Comparison of ENCODE assay signal across 11 cellular contexts in the genomic region with DNA sequence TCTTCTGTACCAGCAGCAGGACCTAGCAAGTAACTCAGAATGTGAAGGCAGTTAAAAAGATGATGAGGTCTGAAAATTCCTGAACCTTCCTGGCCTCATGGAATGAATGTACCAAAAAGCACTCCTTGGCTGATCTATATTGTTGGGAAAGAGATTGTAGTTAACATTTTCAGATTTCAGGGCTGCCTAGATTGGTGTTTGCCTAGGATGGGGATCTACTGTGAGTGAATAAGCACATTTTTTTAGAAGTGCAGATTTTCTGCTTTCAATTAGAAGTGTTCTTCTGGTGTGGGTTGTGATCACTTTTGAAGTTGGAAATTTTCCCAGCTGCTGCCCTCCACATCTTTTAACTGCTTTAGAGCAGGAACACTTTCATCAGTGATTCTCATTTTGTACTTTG. TPM values are rescaled to one million over a fixed set of nuclear protein-coding genes. Genes with fewer than 3 reads are reported as not detected.
DNase-seq lines count a peak whose midpoint lies in the region; ATAC-seq and TF ChIP-seq lines count a peak whose summit lies in the region.
"Had no signal": no experiment of that assay in that cellular context is flagged by ENCODE, and none has a peak within 500 bp of the region (broad histone marks: within the 10 kb centered on the region; RNA-seq: fewer than 3 reads in every experiment).

No MANE protein-coding gene starts in this region.

- H3K9ac ChIP-seq in SU-DHL-6 (ENCODE audit: low read length): no peak overlapping the region
- H3K9ac ChIP-seq in subcutaneous abdominal adipose tissue (ENCODE audit: low read length in 5 of 5): peak overlapping the region in 2 of 5 donors; percentile 17 to 24

- H3K9me3 Mint-ChIP-seq in activated CD8-positive, alpha-beta T cell treated with anti-CD3 and anti-CD28 coated beads for 36 hours: no peaks in the 10 kb centered on the region
- H3K9me3 Mint-ChIP-seq in activated CD8-positive, alpha-beta T cell treated with anti-CD3 and anti-CD28 coated beads, Interleukin-2, amount 10 ng/mL, durations not matched to agents 7 days and 5 days (ENCODE audit: insufficient read depth): no peaks in the 10 kb centered on the region

- H3K4me3 Mint-ChIP-seq in activated CD8-positive, alpha-beta T cell treated with anti-CD3 and anti-CD28 coated beads for 36 hours: no peak overlapping the region
- H3K4me3 Mint-ChIP-seq in activated CD8-positive, alpha-beta T cell treated with anti-CD3 and anti-CD28 coated beads, Interleukin-2, amount 10 ng/mL, durations not matched to agents 7 days and 5 days: no peak overlapping the region

- no peaks in the 10 kb centered on the region for H3K9me2 ChIP-seq in SU-DHL-6 (replicated peaks; ENCODE audit: insufficient read depth, low read length)

- peaks cover 75% of the 10 kb centered on the region for H3K4me1 Mint-ChIP-seq in activated CD8-positive, alpha-beta T cell treated with anti-CD3 and anti-CD28 coated beads for 36 hours (ENCODE audit: low read depth)
- H3K4me1 Mint-ChIP-seq in activated CD8-positive, alpha-beta T cell treated with anti-CD3 and anti-CD28 coated beads, Interleukin-2, amount 10 ng/mL, durations not matched to agents 7 days and 5 days (ENCODE audit: low read depth): peaks cover 78% of the 10 kb centered on the region

- peaks cover 18% of the 10 kb centered on the region for H3F3A ChIP-seq in SU-DHL-6 (ENCODE audit: insufficient read depth)

- peaks cover 20 to 97% (median 91%) of the 10 kb centered on the region in 5 donors for H3K4me1 ChIP-seq in subcutaneous abdominal adipose tissue (ENCODE audit: control insufficient read depth in 5 of 5, insufficient read depth in 5 of 5, low read length in 5 of 5)

- CTCF ChIA-PET in activated CD8-positive, alpha-beta T cell treated with anti-CD3 and anti-CD28 coated beads for 36 hours (lab: Charles Lee): interaction anchor here (1.5 kb wide), 1 partner anchor 48 kb away, joined by 8 read pairs; no protein-coding TSS in a partner anchor
- CTCF ChIA-PET in activated CD8-positive, alpha-beta T cell treated with anti-CD3 and anti-CD28 coated beads, Interleukin-2, amount 10 ng/mL, durations not matched to agents 7 days and 5 days (lab: Charles Lee): interaction anchor here (2.2 kb wide), 1 partner anchor 69 kb away, joined by 7 read pairs; no protein-coding TSS in a partner anchor

- POLR2A ChIA-PET in activated CD8-positive, alpha-beta T cell treated with anti-CD3 and anti-CD28 coated beads for 36 hours (lab: Charles Lee): interaction anchor here (1.3 kb wide), 1 partner anchor 45 kb away, joined by 3 read pairs; no protein-coding TSS in a partner anchor
- POLR2A ChIA-PET in activated CD8-positive, alpha-beta T cell treated with anti-CD3 and anti-CD28 coated beads, Interleukin-2, amount 10 ng/mL, durations not matched to agents 7 days and 5 days (lab: Charles Lee): no interaction called here

- H3K27ac Mint-ChIP-seq in activated CD8-positive, alpha-beta T cell treated with anti-CD3 and anti-CD28 coated beads for 36 hours: peak overlapping the region; percentile 14
- no peak overlapping the region for H3K27ac Mint-ChIP-seq in activated CD8-positive, alpha-beta T cell treated with anti-CD3 and anti-CD28 coated beads, Interleukin-2, amount 10 ng/mL, durations not matched to agents 7 days and 5 days

- H3K27me3 ChIP-seq in SU-DHL-6 (ENCODE audit: low read length): no peaks in the 10 kb centered on the region
- no peaks in the 10 kb centered on the region for H3K27me3 ChIP-seq in subcutaneous abdominal adipose tissue (ENCODE audit: control insufficient read depth in 5 of 5, insufficient read depth in 4 of 5, low read length in 5 of 5)

- H3K36me3 ChIP-seq in SU-DHL-6 (ENCODE audit: low read length): peaks cover 71% of the 10 kb centered on the region
- H3K36me3 ChIP-seq in subcutaneous abdominal adipose tissue (ENCODE audit: control insufficient read depth in 5 of 5, insufficient read depth in 5 of 5, low read length in 5 of 5): peaks cover 0 to 9% (median 4%) of the 10 kb centered on the region in 5 donors

- H3K36me3 Mint-ChIP-seq in activated CD8-positive, alpha-beta T cell treated with anti-CD3 and anti-CD28 coated beads for 36 hours (ENCODE audit: low read depth): peaks cover 21% of the 10 kb centered on the region
- peaks cover 50% of the 10 kb centered on the region for H3K36me3 Mint-ChIP-seq in activated CD8-positive, alpha-beta T cell treated with anti-CD3 and anti-CD28 coated beads, Interleukin-2, amount 10 ng/mL, durations not matched to agents 7 days and 5 days (ENCODE audit: low read depth)

- peaks cover 89% of the 10 kb centered on the region for H4K20me1 ChIP-seq in SU-DHL-6 (ENCODE audit: low read depth, low read length)

- H3K79me2 ChIP-seq in SU-DHL-6 (ENCODE audit: insufficient read depth, low read length): peaks cover 98% of the 10 kb centered on the region

- intact Hi-C loops in activated CD8-positive, alpha-beta T cell treated with anti-CD3 and anti-CD28 coated beads for 36 hours (cut with micrococcal nuclease): no loop called here

- no peak for TF ChIP-seq CTCF in activated CD8-positive, alpha-beta T cell treated with anti-CD3 and anti-CD28 coated beads for 36 hours (IDR thresholded peaks at IDR 0.05)
- TF ChIP-seq CTCF in SU-DHL-6 (IDR thresholded peaks at IDR 0.05; ENCODE audit: insufficient read depth, low read length, poor library complexity, severe bottlenecking): no peak
- no peak for TF ChIP-seq CTCF in fibroblast of mammary gland (conservative IDR thresholded peaks at IDR 0.05; ENCODE audit: control insufficient read depth, insufficient read depth, low read depth, low read length)

- H3K4me3 ChIP-seq in SU-DHL-6 (ENCODE audit: insufficient read depth, low read length, poor library complexity, severe bottlenecking) (no peak overlapping the region), fibroblast of mammary gland (ENCODE audit: control insufficient read depth, low read depth, low read length) (no peak overlapping the region), subcutaneous abdominal adipose tissue (ENCODE audit: low read depth in 1 of 5, low read length in 5 of 5) (peak overlapping the region in 1 of 5 donors; percentile 9)

- no peaks in the 10 kb centered on the region for H3K27me3 Mint-ChIP-seq in activated CD8-positive, alpha-beta T cell treated with anti-CD3 and anti-CD28 coated beads for 36 hours
- no peaks in the 10 kb centered on the region for H3K27me3 Mint-ChIP-seq in activated CD8-positive, alpha-beta T cell treated with anti-CD3 and anti-CD28 coated beads, Interleukin-2, amount 10 ng/mL, durations not matched to agents 7 days and 5 days (ENCODE audit: low read depth)

- no peak for ATAC-seq in activated CD8-positive, alpha-beta T cell treated with anti-CD3 and anti-CD28 coated beads for 36 hours
- no peak for ATAC-seq in activated CD8-positive, alpha-beta T cell treated with anti-CD3 and anti-CD28 coated beads, Interleukin-2, amount 10 ng/mL, durations not matched to agents 7 days and 5 days
- ATAC-seq in HG02981 (IDR thresholded peaks at IDR 0.05; ENCODE audit: unreplicated experiment): no peak

- no peaks in the 10 kb centered on the region for H3K9me3 ChIP-seq in SU-DHL-6 (ENCODE audit: insufficient read depth, low read length)
- no peaks in the 10 kb centered on the region for H3K9me3 ChIP-seq in subcutaneous abdominal adipose tissue (ENCODE audit: control insufficient read depth in 5 of 5, low read length in 5 of 5)

- no peak overlapping the region for H2AFZ ChIP-seq in SU-DHL-6 (ENCODE audit: low read depth, low read length, severe bottlenecking)

- DNase-seq in activated CD8-positive, alpha-beta T cell treated with anti-CD3 and anti-CD28 coated beads for 36 hours: no peak
- DNase-seq in activated CD8-positive, alpha-beta T cell treated with anti-CD3 and anti-CD28 coated beads, Interleukin-2, amount 10 ng/mL, durations not matched to agents 7 days and 5 days: no peak
- DNase-seq in fibroblast of mammary gland (ENCODE audit: low read depth) (peak; percentile 42), cerebellum (ENCODE audit: low spot score) (no peak), middle frontal gyrus (ENCODE audit: extremely low spot score, low spot score) (no peak)
- DNase-seq: NCI-H1092, NCI-H774, T-helper 9 cell had no signal

- no peak overlapping the region for H3K27ac ChIP-seq in SU-DHL-6 (ENCODE audit: low read depth, low read length)
- peak overlapping the region; percentile 64 for H3K27ac ChIP-seq in subcutaneous abdominal adipose tissue (ENCODE audit: low read depth, low read length)

- peak overlapping the region; percentile 66 for H3K4me2 ChIP-seq in SU-DHL-6 (ENCODE audit: low read depth, low read length, poor library complexity, severe bottlenecking)

RNA-seq across cellular contexts. Expression of a gene that starts 6.2 kb away (rescaled TPM):
- total RNA-seq in activated CD8-positive, alpha-beta T cell treated with anti-CD3 and anti-CD28 coated beads for 36 hours: 1 to 10 TPM; 7.7 to 8.1 TPM
- total RNA-seq in activated CD8-positive, alpha-beta T cell treated with anti-CD3 and anti-CD28 coated beads, Interleukin-2, amount 10 ng/mL, durations not matched to agents 7 days and 5 days: 10 to 100 TPM; 17.3 to 17.6 TPM
- total RNA-seq in cerebellum: 13.0 TPM
